19 cellular contexts compared by ENCODE assay signal in genomic region chr2:148173168-148173567, GRCh38.
"Had no signal": no experiment of that assay in that cellular context is flagged by ENCODE, and none has a peak within 500 bp of the region (broad histone marks: within the 10 kb centered on the region; RNA-seq: fewer than 3 reads in every experiment).

No MANE protein-coding gene starts in this region.

- H3K4me2 ChIP-seq: SK-N-SH had no signal

- H3K9me3 ChIP-seq: SK-N-SH had no signal

- DNase-seq: KBM-7, NCI-H1092, NCI-H1105 treated with DMSO at 0.1 percent for 48 hours, NCI-H1417 treated with DMSO at 0.1 percent for 48 hours, NCI-H146, NCI-H1694 treated with DMSO at 0.1 percent for 48 hours, NCI-H1930, NCI-H2081, NCI-H2107, NCI-H226, NCI-H446, NCI-H510A, NCI-H524 treated with DMSO at 0.1 percent for 48 hours, NCI-H69, NCI-H774, RPMI8226, SHP77, SK-N-SH had no signal

- H3K27ac ChIP-seq: HL-60 had no signal

- H3K9ac ChIP-seq: SK-N-SH had no signal
